In genomic region chr11:6677018-6677417, GRCh38 we compare ENCODE assay signal across 27 cellular contexts.
"Had no signal": no experiment of that assay in that cellular context is flagged by ENCODE, and none has a peak within 500 bp of the region (broad histone marks: within the 10 kb centered on the region; RNA-seq: fewer than 3 reads in every experiment).

No MANE protein-coding gene starts in this region.

- H3K9me3 ChIP-seq: neutrophil, pancreas, prostate gland, right lobe of liver, sigmoid colon, stomach, thoracic aorta, thyroid gland, tibial nerve, upper lobe of left lung, vagina had no signal

- H3K4me3 ChIP-seq: pancreas, prostate gland, right lobe of liver, sigmoid colon, stomach, thoracic aorta, thyroid gland, tibial nerve, upper lobe of left lung, vagina had no signal

- FAIRE-seq: pancreas, small intestine, urothelium cell line had no signal

- H3K27ac Mint-ChIP-seq: natural killer cell treated with Interleukin-12 subunit alpha and Interleukin-12 subunit beta and Interleukin-15 and Interleukin-18, amount 100 ng/mL, for 72 hours; nephron progenitor cell; stimulated activated effector memory CD8-positive, alpha-beta T cell treated with anti-CD3 and anti-CD28 coated beads, Interleukin-12 subunit alpha, Interleukin-12 subunit beta, amount 100 ng/mL, for 72 hours; stimulated activated naive B cell treated with anti-CD40 and anti-IgM and Interleukin-4, amounts not matched to agents 10 μg/mL and 1 μg/mL and 100 μg/mL, for 72 hours; stimulated activated naive CD8-positive, alpha-beta T cell treated with anti-CD3 and anti-CD28 coated beads, Interleukin-15, Interleukin-2, amounts not matched to agents 100 ng/mL and 50 ng/mL, for 24 hours had no signal

- DNase-seq: nephron progenitor cell; nucleus accumbens; pancreas; right cardiac atrium; right lobe of liver; sigmoid colon; small intestine; stimulated activated CD4-positive, alpha-beta T cell treated with anti-CD3 and anti-CD28 coated beads, Interleukin-15, amount 100 ng/mL, for 24 hours; stimulated activated CD4-positive, alpha-beta T cell treated with anti-CD3 and anti-CD28 coated beads, Interleukin-2, amount 100 ng/mL, for 24 hours; stimulated activated CD4-positive, alpha-beta T cell treated with anti-CD3 and anti-CD28 coated beads, Interleukin-2, amount 100 ng/mL, for 48 hours; stimulated activated CD4-positive, alpha-beta T cell treated with anti-CD3 and anti-CD28 coated beads, Interleukin-4, amount 100 ng/mL, for 24 hours; stimulated activated naive B cell treated with anti-CD40 and anti-IgM and Interleukin-4, amounts not matched to agents 10 μg/mL and 1 μg/mL and 100 μg/mL, for 72 hours; stimulated activated naive CD4-positive, alpha-beta T cell treated with Interleukin-2 at 50 U/mL for 16 hours; stomach; thyroid gland; trophoblast cell; upper lobe of left lung had no signal

- H3K27ac ChIP-seq: neutrophil, pancreas, prostate gland, right lobe of liver, sigmoid colon, stomach, thoracic aorta, thyroid gland, tibial nerve, upper lobe of left lung, vagina had no signal

- H3K9me3 Mint-ChIP-seq: natural killer cell treated with Interleukin-12 subunit alpha and Interleukin-12 subunit beta and Interleukin-15 and Interleukin-18, amount 100 ng/mL, for 72 hours; nephron progenitor cell; neural crest cell; stimulated activated effector memory CD8-positive, alpha-beta T cell treated with anti-CD3 and anti-CD28 coated beads, Interleukin-12 subunit alpha, Interleukin-12 subunit beta, amount 100 ng/mL, for 72 hours; stimulated activated naive B cell treated with anti-CD40 and anti-IgM and Interleukin-4, amounts not matched to agents 10 μg/mL and 1 μg/mL and 100 μg/mL, for 72 hours; stimulated activated naive CD8-positive, alpha-beta T cell treated with anti-CD3 and anti-CD28 coated beads, Interleukin-15, Interleukin-2, amounts not matched to agents 100 ng/mL and 50 ng/mL, for 24 hours had no signal

- H3K36me3 ChIP-seq: neutrophil, pancreas, prostate gland, vagina had no signal

- H3K4me3 Mint-ChIP-seq: natural killer cell treated with Interleukin-12 subunit alpha and Interleukin-12 subunit beta and Interleukin-15 and Interleukin-18, amount 100 ng/mL, for 72 hours; nephron progenitor cell; stimulated activated effector memory CD8-positive, alpha-beta T cell treated with anti-CD3 and anti-CD28 coated beads, Interleukin-12 subunit alpha, Interleukin-12 subunit beta, amount 100 ng/mL, for 72 hours; stimulated activated naive B cell treated with anti-CD40 and anti-IgM and Interleukin-4, amounts not matched to agents 10 μg/mL and 1 μg/mL and 100 μg/mL, for 72 hours; stimulated activated naive CD8-positive, alpha-beta T cell treated with anti-CD3 and anti-CD28 coated beads, Interleukin-15, Interleukin-2, amounts not matched to agents 100 ng/mL and 50 ng/mL, for 24 hours had no signal

- H3K27me3 ChIP-seq: neutrophil, pancreas, right lobe of liver, sigmoid colon, stomach, thyroid gland, tibial nerve, upper lobe of left lung, vagina had no signal

- H3K27me3 Mint-ChIP-seq: stimulated activated naive B cell treated with anti-CD40 and anti-IgM and Interleukin-4, amounts not matched to agents 10 μg/mL and 1 μg/mL and 100 μg/mL, for 72 hours; stimulated activated naive CD8-positive, alpha-beta T cell treated with anti-CD3 and anti-CD28 coated beads, Interleukin-15, Interleukin-2, amounts not matched to agents 100 ng/mL and 50 ng/mL, for 24 hours had no signal

- ATAC-seq: natural killer cell treated with Interleukin-12 subunit alpha and Interleukin-12 subunit beta and Interleukin-15 and Interleukin-18, amount 100 ng/mL, for 72 hours; pancreas; right cardiac atrium; right lobe of liver; stimulated activated effector memory CD8-positive, alpha-beta T cell treated with anti-CD3 and anti-CD28 coated beads, Interleukin-12 subunit alpha, Interleukin-12 subunit beta, amount 100 ng/mL, for 72 hours; stimulated activated naive B cell treated with anti-CD40 and anti-IgM and Interleukin-4, amounts not matched to agents 10 μg/mL and 1 μg/mL and 100 μg/mL, for 72 hours had no signal
